In the genomic region with DNA sequence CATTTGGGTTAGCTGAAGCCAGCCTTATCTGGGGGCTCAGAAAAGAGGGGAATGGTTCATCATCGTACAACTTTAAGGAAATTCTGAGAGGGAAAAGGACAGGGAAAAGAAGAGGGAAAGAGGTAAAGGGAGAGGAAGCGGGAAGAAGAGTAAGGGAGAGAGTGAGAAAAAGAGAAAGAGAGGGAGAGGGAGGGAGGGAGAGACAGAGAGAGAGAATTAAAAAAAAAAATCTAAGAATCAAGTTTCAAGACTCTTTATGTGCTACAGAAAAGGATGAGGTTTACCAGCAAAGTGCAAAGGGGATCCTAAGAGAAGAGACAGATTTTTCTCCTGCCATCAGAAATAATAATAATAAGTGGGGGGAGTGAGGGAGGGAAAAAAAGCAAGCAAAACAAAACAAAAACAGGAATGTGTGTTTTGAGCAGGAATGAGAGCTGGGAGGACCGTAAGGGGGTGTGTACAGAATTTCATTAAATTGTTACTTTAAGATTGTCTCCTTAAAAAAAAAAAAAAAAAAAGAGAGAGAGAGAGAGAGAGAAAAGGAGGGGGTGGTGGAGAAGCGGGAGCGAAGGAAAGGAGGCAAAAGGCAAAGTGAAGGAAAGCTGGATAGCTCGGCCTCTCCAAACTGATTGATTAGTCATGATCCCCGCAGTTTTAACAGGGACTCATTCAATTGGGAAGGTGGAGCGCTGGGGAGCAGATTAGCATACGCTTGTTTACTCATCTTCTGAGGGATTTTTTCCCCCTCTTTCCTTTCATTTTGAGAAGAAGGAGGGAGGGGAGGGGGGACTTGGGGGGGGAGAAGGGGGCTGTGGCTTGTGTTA, we compare ENCODE assay signal across 9 cellular contexts. TPM values are rescaled to one million over a fixed set of nuclear protein-coding genes. Genes with fewer than 3 reads are reported as not detected.
A peak's percentile ranks its signal among the peaks of the same experiment; 100 is the strongest.
DNase-seq lines count a peak whose midpoint lies in the region; ATAC-seq, FAIRE-seq and TF ChIP-seq lines count a peak whose summit lies in the region.
"Had no signal": no experiment of that assay in that cellular context is flagged by ENCODE, and none has a peak within 500 bp of the region (broad histone marks: within the 10 kb centered on the region; RNA-seq: fewer than 3 reads in every experiment).

No MANE protein-coding gene starts in this region.

- peaks cover 31% of the 10 kb centered on the region for H3K4me1 ChIP-seq in smooth muscle cell (ENCODE audit: low read depth)

- H3K4me3 Mint-ChIP-seq in activated T-helper 17 cell treated with anti-CD3 and anti-CD28 coated beads, Interleukin-2, amount 50 U/mL, for 72 hours = peak overlapping the region; percentile 33

- peaks cover 73% of the 10 kb centered on the region for H3K27me3 Mint-ChIP-seq in activated T-helper 17 cell treated with anti-CD3 and anti-CD28 coated beads, Interleukin-2, amount 50 U/mL, for 72 hours

- ATAC-seq in activated T-helper 17 cell treated with anti-CD3 and anti-CD28 coated beads, Interleukin-2, amount 50 U/mL, for 72 hours (replicated peaks) = no peak
- ATAC-seq in HG02885 (IDR thresholded peaks at IDR 0.05; ENCODE audit: poor library complexity, unreplicated experiment) = no peak
- no peak for ATAC-seq in activated CD4-positive, CD25-positive, alpha-beta regulatory T cell treated with anti-CD3 and anti-CD28 coated beads, Interleukin-2, amount 50 U/mL, for 24 hours

- no peak for TF ChIP-seq CTCF in HFF-Myc (IDR thresholded peaks at IDR 0.05; ENCODE audit: low read depth, low read length, missing control alignments)
- no peak for TF ChIP-seq CTCF in smooth muscle cell (IDR thresholded peaks at IDR 0.05; ENCODE audit: borderline replicate concordance, insufficient read depth, poor library complexity, severe bottlenecking)

- no peak for FAIRE-seq in urothelium cell line (lab: Jason Lieb, UNC)

- H4K20me1 ChIP-seq in smooth muscle cell (ENCODE audit: low read depth) = peaks cover 2% of the 10 kb centered on the region

- peaks cover 17% of the 10 kb centered on the region for H3F3A ChIP-seq in smooth muscle cell (ENCODE audit: low read depth)

- no peak overlapping the region for H2AFZ ChIP-seq in smooth muscle cell (ENCODE audit: low read depth)

- peak overlapping the region; percentile 98 for H3K27ac ChIP-seq in smooth muscle cell (ENCODE audit: low read depth)

- H3K9me3 ChIP-seq in smooth muscle cell (replicated peaks; ENCODE audit: low read depth) = no peaks in the 10 kb centered on the region

- 14% methylated on average over 9 of the region's 9 CpGs for WGBS in smooth muscle cell (ENCODE audit: low lambda C conversion rate)

- H3K4me3 ChIP-seq in HFF-Myc (replicated peaks; ENCODE audit: low read depth, low read length) = peak overlapping the region; percentile 69
- H3K4me3 ChIP-seq in iPS-11a (ENCODE audit: low read depth, low read length) = peak overlapping the region; percentile 13
- peak overlapping the region; percentile 78 for H3K4me3 ChIP-seq in smooth muscle cell

- no peaks in the 10 kb centered on the region for H3K9me3 Mint-ChIP-seq in activated T-helper 17 cell treated with anti-CD3 and anti-CD28 coated beads, Interleukin-2, amount 50 U/mL, for 72 hours

- peaks cover 30% of the 10 kb centered on the region for H3K79me2 ChIP-seq in smooth muscle cell (ENCODE audit: low read depth)

- H3K4me2 ChIP-seq in smooth muscle cell = peak overlapping the region; percentile 93

- DNase-seq in HFF-Myc (ENCODE audit: extremely low read depth, low read depth) = no peak
- no peak for DNase-seq in smooth muscle cell (lab: John Stamatoyannopoulos, UW; ENCODE audit: unreplicated experiment)
- DNase-seq in urothelium cell line (ENCODE audit: low spot score) = no peak
- no peak for DNase-seq in activated gamma-delta T cell (lab: John Stamatoyannopoulos, UW)
- DNase-seq: activated naive CD4-positive, alpha-beta T cell had no signal

- H3K27me3 ChIP-seq in smooth muscle cell (ENCODE audit: low read depth) = no peaks in the 10 kb centered on the region

- no peaks in the 10 kb centered on the region for H3K4me1 Mint-ChIP-seq in activated T-helper 17 cell treated with anti-CD3 and anti-CD28 coated beads, Interleukin-2, amount 50 U/mL, for 72 hours

- H3K27ac Mint-ChIP-seq in activated T-helper 17 cell treated with anti-CD3 and anti-CD28 coated beads, Interleukin-2, amount 50 U/mL, for 72 hours = no peak overlapping the region

- no peaks in the 10 kb centered on the region for H3K36me3 Mint-ChIP-seq in activated T-helper 17 cell treated with anti-CD3 and anti-CD28 coated beads, Interleukin-2, amount 50 U/mL, for 72 hours (ENCODE audit: low read depth)

- H3K9ac ChIP-seq in smooth muscle cell (ENCODE audit: low read depth) = peak overlapping the region; percentile 82

- no peaks in the 10 kb centered on the region for H3K36me3 ChIP-seq in smooth muscle cell (ENCODE audit: low read depth)

RNA-seq across cellular contexts. Expression of gene PAPPA, which starts 0.4 kb away (rescaled TPM):
- under 1 TPM; 0.26 to 0.35 TPM for total RNA-seq in activated T-helper 17 cell treated with anti-CD3 and anti-CD28 coated beads, Interleukin-2, amount 50 U/mL, for 72 hours
- 99.2 and 114 TPM in 2 replicates for total RNA-seq in smooth muscle cell
- polyA plus RNA-seq in smooth muscle cell = 27.7 and 31.5 TPM in 2 replicates

Comparison
In these comparisons a context has a peak if more than half of its experiments do, and no peak if none do; other contexts are left out.
1. H3K4me3 ChIP-seq: peak in every context shown above with its lines; median percentile 78 in smooth muscle cell; 69 in HFF-Myc; 13 in iPS-11a.
2. RNA of gene PAPPA, which starts 0.4 kb away (total RNA-seq): 99.2 to 114 TPM in smooth muscle cell; 0.26 to 0.35 TPM in activated T-helper 17 cell treated with anti-CD3 and anti-CD28 coated beads, Interleukin-2, amount 50 U/mL, for 72 hours; every median in the first group is over 10 times any median in the second.